12 cellular contexts compared by ENCODE assay signal in the genomic region with DNA sequence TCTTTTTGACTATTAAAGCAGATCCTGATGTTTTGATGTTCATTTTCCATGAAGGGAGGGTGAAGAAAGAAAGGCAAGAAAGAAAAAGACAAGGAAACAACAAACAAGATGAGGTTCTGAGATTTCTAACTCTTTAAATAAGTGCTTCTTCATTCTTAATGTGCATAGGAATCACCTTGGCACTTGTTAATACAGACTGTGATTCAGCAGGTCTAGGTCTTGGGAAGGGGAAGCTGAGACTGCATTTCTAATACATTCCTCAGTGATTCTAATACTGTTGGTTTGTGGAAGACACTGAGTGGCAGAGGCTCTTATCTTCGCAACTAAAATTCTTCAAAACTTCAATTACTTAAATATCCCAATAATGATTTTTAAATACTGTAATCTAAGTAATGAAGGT.
DNase-seq lines count a peak whose midpoint lies in the region; ATAC-seq and TF ChIP-seq lines count a peak whose summit lies in the region.
"Had no signal": no experiment of that assay in that cellular context is flagged by ENCODE, and none has a peak within 500 bp of the region (broad histone marks: within the 10 kb centered on the region; RNA-seq: fewer than 3 reads in every experiment).

No MANE protein-coding gene starts in this region.

- no peak overlapping the region for H2AFZ ChIP-seq in PC-9

- H4K20me1 ChIP-seq in PC-9 (ENCODE audit: insufficient read depth): no peaks in the 10 kb centered on the region

- H3K4me2 ChIP-seq in PC-9: peak overlapping the region; percentile 21

- no peaks in the 10 kb centered on the region for H3K79me2 ChIP-seq in PC-9 (ENCODE audit: low read depth)

- H3K9me3 Mint-ChIP-seq in endodermal cell: no peaks in the 10 kb centered on the region
- H3K9me3 Mint-ChIP-seq in osteocyte (ENCODE audit: unreplicated experiment): peaks cover 14% of the 10 kb centered on the region
- H3K9me3 Mint-ChIP-seq in effector memory CD8-positive, alpha-beta T cell: peaks cover 0 to 2% of the 10 kb centered on the region in 2 donors
- H3K9me3 Mint-ChIP-seq: activated CD8-positive, alpha-beta T cell treated with anti-CD3 and anti-CD28 coated beads for 36 hours had no signal

- TF ChIP-seq CTCF in PC-9 (conservative IDR thresholded peaks at IDR 0.05) (no peak), endodermal cell (conservative IDR thresholded peaks at IDR 0.05) (no peak), osteocyte (IDR thresholded peaks at IDR 0.05) (no peak)

- no peaks in the 10 kb centered on the region for H3K9me3 ChIP-seq in PC-9 (ENCODE audit: insufficient read depth, low read depth)
- no peaks in the 10 kb centered on the region for H3K9me3 ChIP-seq in endodermal cell (ENCODE audit: control insufficient read depth, low read length)

- intact Hi-C loops in PC-9 (cut with micrococcal nuclease; ENCODE audit: unreplicated experiment) (no loop called here), posterior cingulate gyrus (cut with DNase I) (no loop called here)

- H3K9me2 ChIP-seq in PC-9 (ENCODE audit: insufficient read depth): no peaks in the 10 kb centered on the region

- peaks cover 18% of the 10 kb centered on the region for H3F3A ChIP-seq in PC-9 (ENCODE audit: insufficient read depth, low read depth)

- H3K4me3 ChIP-seq in PC-9: no peak overlapping the region
- no peak overlapping the region for H3K4me3 ChIP-seq in endodermal cell (ENCODE audit: low read length)

- H3K36me3 ChIP-seq in PC-9 (ENCODE audit: low read depth) (no peaks in the 10 kb centered on the region), endodermal cell (ENCODE audit: control insufficient read depth, insufficient read depth, low read length) (no peaks in the 10 kb centered on the region)

- H3K27me3 ChIP-seq in PC-9 (ENCODE audit: insufficient read depth, low read depth) (no peaks in the 10 kb centered on the region), endodermal cell (ENCODE audit: control insufficient read depth, insufficient read depth, low read length, poor library complexity, severe bottlenecking) (no peaks in the 10 kb centered on the region)

- H3K9ac ChIP-seq in endodermal cell (ENCODE audit: extremely low read depth, low read length, poor library complexity, severe bottlenecking): no peak overlapping the region

- H3K27me3 Mint-ChIP-seq in endodermal cell (ENCODE audit: insufficient read depth) (no peaks in the 10 kb centered on the region), osteocyte (ENCODE audit: unreplicated experiment) (no peaks in the 10 kb centered on the region)
- peaks cover 0 to 9% of the 10 kb centered on the region in 2 donors for H3K27me3 Mint-ChIP-seq in effector memory CD8-positive, alpha-beta T cell
- H3K27me3 Mint-ChIP-seq: activated CD8-positive, alpha-beta T cell treated with anti-CD3 and anti-CD28 coated beads for 36 hours; activated naive CD8-positive, alpha-beta T cell had no signal

- no TSS peak for BruUV-seq in PC-9 (replicated peaks; lab: Mats Ljungman, UMichigan)

- no peak overlapping the region for H3K4me3 Mint-ChIP-seq in endodermal cell
- no peak overlapping the region for H3K4me3 Mint-ChIP-seq in osteocyte (ENCODE audit: unreplicated experiment)
- H3K4me3 Mint-ChIP-seq in effector memory CD8-positive, alpha-beta T cell: no peak overlapping the region
- H3K4me3 Mint-ChIP-seq: activated CD8-positive, alpha-beta T cell treated with anti-CD3 and anti-CD28 coated beads for 36 hours; activated naive CD8-positive, alpha-beta T cell had no signal

- H3K36me3 Mint-ChIP-seq in endodermal cell (ENCODE audit: low read depth): no peaks in the 10 kb centered on the region
- H3K36me3 Mint-ChIP-seq in osteocyte (ENCODE audit: unreplicated experiment): peaks cover 17% of the 10 kb centered on the region
- no peaks in the 10 kb centered on the region for H3K36me3 Mint-ChIP-seq in effector memory CD8-positive, alpha-beta T cell (ENCODE audit: insufficient read depth)
- H3K36me3 Mint-ChIP-seq: activated naive CD8-positive, alpha-beta T cell had no signal

- DNase-seq in ACHN: peak; percentile 23
- peak in 1 of 2 experiments; percentile 36 for DNase-seq in PC-9
- no peak for DNase-seq in endodermal cell
- DNase-seq in osteocyte (ENCODE audit: extremely low spot score, unreplicated experiment): no peak
- DNase-seq in posterior cingulate gyrus: no peak
- DNase-seq in DMS79 treated with DMSO at 0.1 percent for 48 hours (lab: John Stamatoyannopoulos, UW): no peak
- no peak for DNase-seq in effector memory CD8-positive, alpha-beta T cell
- DNase-seq: effector CD8-positive, alpha-beta T cell; stimulated activated naive CD4-positive, alpha-beta T cell treated with Interleukin-2 at 50 U/mL for 16 hours had no signal

- in situ Hi-C loops in ACHN (cut with HindIII; ENCODE audit: low pct_ligation_motif_present, low pct_unique_long_range_greater_than_20kb, low sequenced_read_pairs): no loop called here

- no peak for ATAC-seq in activated CD4-positive, CD25-positive, alpha-beta regulatory T cell treated with anti-CD3 and anti-CD28 coated beads, Interleukin-2, amount 50 U/mL, for 24 hours
- ATAC-seq in effector memory CD8-positive, alpha-beta T cell (replicated peaks): no peak

- POLR2A ChIA-PET in PC-9 (lab: Charles Lee; ENCODE audit: unreplicated experiment): no interaction called here

- 100% methylated on average over 1 of the region's 1 CpG; no CpG with 5 or more reads in 1 of the 2 experiments for WGBS in endodermal cell (ENCODE audit: insufficient coverage in 1 of 2, insufficient read length in 1 of 2), 2 experiments

- H3K27ac ChIP-seq in PC-9 (peak overlapping the region; percentile 73), endodermal cell (ENCODE audit: low read depth, low read length) (no peak overlapping the region)

- H3K27ac Mint-ChIP-seq in endodermal cell: peak overlapping the region; percentile 37
- H3K27ac Mint-ChIP-seq in osteocyte (ENCODE audit: unreplicated experiment): peak overlapping the region; percentile 32
- peak overlapping the region in 1 of 2 donors; percentile 5 for H3K27ac Mint-ChIP-seq in effector memory CD8-positive, alpha-beta T cell
- H3K27ac Mint-ChIP-seq: activated CD8-positive, alpha-beta T cell treated with anti-CD3 and anti-CD28 coated beads for 36 hours; activated naive CD8-positive, alpha-beta T cell had no signal

- H3K4me1 ChIP-seq in PC-9 (replicated peaks; ENCODE audit: insufficient read depth) (peaks cover 22% of the 10 kb centered on the region), endodermal cell (ENCODE audit: control insufficient read depth, insufficient read depth, low read length) (no peaks in the 10 kb centered on the region)

- CTCF ChIA-PET in PC-9 (lab: Charles Lee): no interaction called here

- H3K4me1 Mint-ChIP-seq in endodermal cell: peaks cover 6% of the 10 kb centered on the region
- peaks cover 6% of the 10 kb centered on the region for H3K4me1 Mint-ChIP-seq in osteocyte (ENCODE audit: unreplicated experiment)
- H3K4me1 Mint-ChIP-seq in effector memory CD8-positive, alpha-beta T cell (ENCODE audit: low read depth in 2 of 2): peaks cover 0 to 2% of the 10 kb centered on the region in 2 donors
